In genomic region chr13:29520671-29521070, GRCh38 we compare ENCODE assay signal across 16 cellular contexts.
DNase-seq lines count a peak whose midpoint lies in the region; ATAC-seq and TF ChIP-seq lines count a peak whose summit lies in the region.
"Had no signal": no experiment of that assay in that cellular context is flagged by ENCODE, and none has a peak within 500 bp of the region (broad histone marks: within the 10 kb centered on the region; RNA-seq: fewer than 3 reads in every experiment).

No MANE protein-coding gene starts in this region.

- 0 out of 2 replicates have a peak, but pooled peaks have one; percentile 7 for TF ChIP-seq RAD21 in Ishikawa (IDR thresholded peaks at IDR 0.05; ENCODE audit: low read depth)

- H3K79me2 ChIP-seq in osteoblast (ENCODE audit: insufficient read depth, low read length), result peaks cover 34% of the 10 kb centered on the region

- CTCF ChIA-PET in AG04450 (lab: Charles Lee), result interaction anchor here (0.6 kb wide), 1 partner anchor 593 kb away, joined by 7 read pairs; no protein-coding TSS in a partner anchor

- no peak for TF ChIP-seq POLR2A in transverse colon (IDR thresholded peaks at IDR 0.05)

- peak overlapping the region; percentile 42 for H3K4me2 ChIP-seq in osteoblast (ENCODE audit: insufficient read depth, low read length)

- H3K36me3 ChIP-seq in osteoblast (ENCODE audit: insufficient read depth, low read length) (peaks cover 60% of the 10 kb centered on the region), transverse colon (peaks cover 0 to 9% (median 2%) of the 10 kb centered on the region in 4 donors)
- H3K36me3 ChIP-seq in effector memory CD4-positive, alpha-beta T cell (ENCODE audit: control insufficient read depth, insufficient read depth, low read length), result peaks cover 71% of the 10 kb centered on the region

- intact Hi-C loops in transverse colon (cut with DNase I; ENCODE audit: low total_unique reads), result no loop called here

- H3K9me3 ChIP-seq in AG04450 (ENCODE audit: control insufficient read depth, insufficient read depth, low read length) (no peaks in the 10 kb centered on the region; the same call in 1 of the 2 replicates), osteoblast (ENCODE audit: low read depth, low read length) (no peaks in the 10 kb centered on the region), transverse colon (no peaks in the 10 kb centered on the region)
- no peaks in the 10 kb centered on the region for H3K9me3 ChIP-seq in effector memory CD4-positive, alpha-beta T cell (ENCODE audit: control insufficient read depth, low read length)
- H3K9me3 ChIP-seq: thoracic aorta had no signal

- no peak overlapping the region for H3K4me3 ChIP-seq in AG04450 (ENCODE audit: low read depth, low read length)
- H3K4me3 ChIP-seq in osteoblast (ENCODE audit: insufficient read depth, low read length), result no peak overlapping the region
- H3K4me3 ChIP-seq in effector memory CD4-positive, alpha-beta T cell (ENCODE audit: insufficient read depth, low read depth, low read length, poor library complexity, severe bottlenecking), result no peak overlapping the region
- no peak overlapping the region for H3K4me3 ChIP-seq in transverse colon
- H3K4me3 ChIP-seq: GM12878, lung, thoracic aorta had no signal

- WGBS in transverse colon (ENCODE audit: low coverage in 1 of 2), 2 donors, result 82 to 90% methylated on average over 4 of the region's 4 CpGs

- in situ Hi-C loops in transverse colon (cut with MboI; ENCODE audit: low pct_ligation_motif_present in 1 of 4, low pct_unique_long_range_greater_than_20kb in 1 of 4, low sequenced_read_pairs in 3 of 4), result loop anchor here in 2 of 4 donors (25.0 kb wide), 2 partner anchors 192 to 592 kb away; no protein-coding TSS in a partner anchor

- no peak for ATAC-seq in GM21529 (IDR thresholded peaks at IDR 0.05; ENCODE audit: unreplicated experiment)
- ATAC-seq: activated CD8-positive, alpha-beta T cell treated with anti-CD3 and anti-CD28 coated beads for 36 hours; GM12878 had no signal

- H3K4me1 ChIP-seq in osteoblast (ENCODE audit: insufficient read depth, low read length) (peaks cover 44% of the 10 kb centered on the region), transverse colon (no peaks in the 10 kb centered on the region)
- H3K4me1 ChIP-seq in effector memory CD4-positive, alpha-beta T cell (ENCODE audit: control insufficient read depth, insufficient read depth, low read length, poor library complexity, severe bottlenecking), result no peaks in the 10 kb centered on the region

- POLR2A ChIA-PET in AG04450 (lab: Yijun Ruan, JAX), result no interaction called here

- H2AFZ ChIP-seq in osteoblast (ENCODE audit: low read length), result no peak overlapping the region

- DNase-seq in AG04450 (ENCODE audit: low read depth, low spot score) (peak; percentile 18), dermis blood vessel endothelial cell (peak; percentile 53), osteoblast (ENCODE audit: insufficient read length, low spot score, missing footprints) (peak; percentile 92), transverse colon (no peak), SK-N-DZ (ENCODE audit: low spot score) (no peak)
- DNase-seq in effector memory CD4-positive, alpha-beta T cell, result no peak
- DNase-seq: ACHN; activated CD8-positive, alpha-beta T cell treated with anti-CD3 and anti-CD28 coated beads for 36 hours; DMS53; NCI-H2081; T1000 had no signal

- H3K27me3 ChIP-seq in AG04450 (ENCODE audit: control insufficient read depth, insufficient read depth, low read length), result no peaks in the 10 kb centered on the region
- no peaks in the 10 kb centered on the region for H3K27me3 ChIP-seq in osteoblast (ENCODE audit: insufficient read depth, low read length)
- H3K27me3 ChIP-seq in effector memory CD4-positive, alpha-beta T cell (replicated peaks; ENCODE audit: control insufficient read depth, insufficient read depth, low read length, poor library complexity, severe bottlenecking), result no peaks in the 10 kb centered on the region
- no peaks in the 10 kb centered on the region for H3K27me3 ChIP-seq in transverse colon

- no peaks in the 10 kb centered on the region for H4K20me1 ChIP-seq in osteoblast (ENCODE audit: insufficient read depth, low read length)

- no peak overlapping the region for H3K27ac ChIP-seq in AG04450 (ENCODE audit: low read depth, low read length)
- peak overlapping the region; percentile 97 for H3K27ac ChIP-seq in osteoblast (ENCODE audit: low read depth, low read length)
- H3K27ac ChIP-seq in effector memory CD4-positive, alpha-beta T cell (ENCODE audit: insufficient read depth, low read length, poor library complexity, severe bottlenecking), result no peak overlapping the region
- H3K27ac ChIP-seq in transverse colon, result no peak overlapping the region

- TF ChIP-seq CTCF in AG04450 (IDR thresholded peaks at IDR 0.05; ENCODE audit: low read depth, low read length), result no peak
- TF ChIP-seq CTCF in osteoblast (IDR thresholded peaks at IDR 0.05; ENCODE audit: extremely low read depth, low read depth, low read length), result no peak
- no peak for TF ChIP-seq CTCF in transverse colon (IDR thresholded peaks at IDR 0.05)

- TF ChIP-seq EP300 in Ishikawa (IDR thresholded peaks at IDR 0.05; ENCODE audit: borderline replicate concordance), result peak; percentile 89
- TF ChIP-seq EP300 in transverse colon (IDR thresholded peaks at IDR 0.05; ENCODE audit: low read depth), result no peak

TF ChIP-seq in Ishikawa, 13 proteins besides CTCF, POLR2A, EP300 and RAD21:
- TF ChIP-seq, protein P1, sequence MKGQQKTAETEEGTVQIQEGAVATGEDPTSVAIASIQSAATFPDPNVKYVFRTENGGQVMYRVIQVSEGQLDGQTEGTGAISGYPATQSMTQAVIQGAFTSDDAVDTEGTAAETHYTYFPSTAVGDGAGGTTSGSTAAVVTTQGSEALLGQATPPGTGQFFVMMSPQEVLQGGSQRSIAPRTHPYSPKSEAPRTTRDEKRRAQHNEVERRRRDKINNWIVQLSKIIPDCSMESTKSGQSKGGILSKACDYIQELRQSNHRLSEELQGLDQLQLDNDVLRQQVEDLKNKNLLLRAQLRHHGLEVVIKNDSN (IDR thresholded peaks at IDR 0.05), result no peak
- TF ChIP-seq FOXM1 (IDR thresholded peaks at IDR 0.05; ENCODE audit: borderline replicate concordance, low read depth) (peak; percentile 77), NFIC (IDR thresholded peaks at IDR 0.05) (peak; percentile 64), TCF12 (IDR thresholded peaks at IDR 0.05; ENCODE audit: low read depth) (peak; percentile 88), TEAD4 (IDR thresholded peaks at IDR 0.05) (peak; percentile 93)

Comparison
In these comparisons a context has a peak if more than half of its experiments do, and no peak if none do; other contexts are left out.
1. DNase-seq: peak in AG04450 (single experiment), dermis blood vessel endothelial cell (single experiment) and osteoblast (single experiment); none in effector memory CD4-positive, alpha-beta T cell (0 of 3), transverse colon (single experiment) and SK-N-DZ (single experiment).